17 cellular contexts compared by ENCODE assay signal in genomic region chrX:65718538-65718937, GRCh38. TPM values are rescaled to one million over a fixed set of nuclear protein-coding genes. Genes with fewer than 3 reads are reported as not detected.
DNase-seq lines count a peak whose midpoint lies in the region; ATAC-seq and TF ChIP-seq lines count a peak whose summit lies in the region.
"Had no signal": no experiment of that assay in that cellular context is flagged by ENCODE, and none has a peak within 500 bp of the region (broad histone marks: within the 10 kb centered on the region; RNA-seq: fewer than 3 reads in every experiment).

No MANE protein-coding gene starts in this region.

- POLR2A ChIA-PET in CD4-positive, alpha-beta memory T cell (lab: Charles Lee; ENCODE audit: partially characterized antibody) = interaction anchor here (1.2 to 1.5 kb wide), 2 partner anchors 15 to 21 kb away, joined by 3 read pairs; no protein-coding TSS in a partner anchor

- H3K9me3 ChIP-seq in CD4-positive, alpha-beta memory T cell (ENCODE audit: control insufficient read depth in 1 of 2, low read length in 2 of 2) = no peaks in the 10 kb centered on the region
- H3K9me3 ChIP-seq: Peyer's patch had no signal

- H3K27me3 Mint-ChIP-seq in activated T-cell treated with anti-CD3 and anti-CD28 coated beads, Interleukin-2, amount 50 U/mL, for 24 hours = peaks cover 26% of the 10 kb centered on the region
- no peaks in the 10 kb centered on the region for H3K27me3 Mint-ChIP-seq in activated T-cell treated with anti-CD3 and anti-CD28 coated beads, Interleukin-2, amount 50 U/mL, for 4 hours (ENCODE audit: low read depth)
- no peaks in the 10 kb centered on the region for H3K27me3 Mint-ChIP-seq in CD4-positive, alpha-beta memory T cell
- no peaks in the 10 kb centered on the region for H3K27me3 Mint-ChIP-seq in activated naive CD8-positive, alpha-beta T cell
- H3K27me3 Mint-ChIP-seq in naive B cell (no peaks in the 10 kb centered on the region), osteocyte (ENCODE audit: unreplicated experiment) (no peaks in the 10 kb centered on the region)

- H3K36me3 ChIP-seq in CD4-positive, alpha-beta memory T cell (ENCODE audit: insufficient read depth, low read length) = peaks cover 24% of the 10 kb centered on the region
- H3K36me3 ChIP-seq: Peyer's patch had no signal

- WGBS in lower leg skin, 2 donors = 80 to 95% methylated on average over 4 of the region's 4 CpGs

- no peaks in the 10 kb centered on the region for H3K9me3 Mint-ChIP-seq in activated T-cell treated with anti-CD3 and anti-CD28 coated beads, Interleukin-2, amount 50 U/mL, for 24 hours
- no peaks in the 10 kb centered on the region for H3K9me3 Mint-ChIP-seq in activated T-cell treated with anti-CD3 and anti-CD28 coated beads, Interleukin-2, amount 50 U/mL, for 4 hours
- no peaks in the 10 kb centered on the region for H3K9me3 Mint-ChIP-seq in CD4-positive, alpha-beta memory T cell
- no peaks in the 10 kb centered on the region for H3K9me3 Mint-ChIP-seq in activated naive CD8-positive, alpha-beta T cell (ENCODE audit: low read depth)
- no peaks in the 10 kb centered on the region for H3K9me3 Mint-ChIP-seq in naive B cell
- peaks cover 8% of the 10 kb centered on the region for H3K9me3 Mint-ChIP-seq in osteocyte (ENCODE audit: unreplicated experiment)

- intact Hi-C loops in CD4-positive, alpha-beta memory T cell (cut with micrococcal nuclease) = no loop called here
- intact Hi-C loops in lower leg skin (cut with DNase I; ENCODE audit: low total_unique reads) = no loop called here

- peak overlapping the region; percentile 65 for H3K27ac Mint-ChIP-seq in activated T-cell treated with anti-CD3 and anti-CD28 coated beads, Interleukin-2, amount 50 U/mL, for 24 hours
- H3K27ac Mint-ChIP-seq in CD4-positive, alpha-beta memory T cell = peak overlapping the region in 6 of 7 donors; percentile 14 to 94 (median 72)
- peak overlapping the region; percentile 86 for H3K27ac Mint-ChIP-seq in activated naive CD8-positive, alpha-beta T cell
- H3K27ac Mint-ChIP-seq in naive B cell (peak overlapping the region in 4 of 6 donors; percentile 29 to 86 (median 56)), osteocyte (ENCODE audit: unreplicated experiment) (no peak overlapping the region)

- H3K4me3 Mint-ChIP-seq in activated T-cell treated with anti-CD3 and anti-CD28 coated beads, Interleukin-2, amount 50 U/mL, for 24 hours = no peak overlapping the region
- H3K4me3 Mint-ChIP-seq in activated T-cell treated with anti-CD3 and anti-CD28 coated beads, Interleukin-2, amount 50 U/mL, for 4 hours = no peak overlapping the region
- H3K4me3 Mint-ChIP-seq in CD4-positive, alpha-beta memory T cell = no peak overlapping the region
- H3K4me3 Mint-ChIP-seq in activated naive CD8-positive, alpha-beta T cell = no peak overlapping the region
- H3K4me3 Mint-ChIP-seq in naive B cell (no peak overlapping the region), osteocyte (ENCODE audit: unreplicated experiment) (no peak overlapping the region)

- no peak overlapping the region for H3K27ac ChIP-seq in CD4-positive, alpha-beta memory T cell (ENCODE audit: low read depth, low read length)
- H3K27ac ChIP-seq: C4-2B, KMS-11, Peyer's patch had no signal

- TF ChIP-seq POLR2A in lower leg skin (IDR thresholded peaks at IDR 0.05) = no peak

- peaks cover 78% of the 10 kb centered on the region for H3K36me3 Mint-ChIP-seq in activated T-cell treated with anti-CD3 and anti-CD28 coated beads, Interleukin-2, amount 50 U/mL, for 24 hours (ENCODE audit: low read depth)
- H3K36me3 Mint-ChIP-seq in activated T-cell treated with anti-CD3 and anti-CD28 coated beads, Interleukin-2, amount 50 U/mL, for 4 hours (ENCODE audit: insufficient read depth) = peaks cover 30% of the 10 kb centered on the region
- peaks cover 49 to 75% of the 10 kb centered on the region in 2 donors for H3K36me3 Mint-ChIP-seq in CD4-positive, alpha-beta memory T cell
- H3K36me3 Mint-ChIP-seq in activated naive CD8-positive, alpha-beta T cell = peaks cover 14% of the 10 kb centered on the region
- H3K36me3 Mint-ChIP-seq in naive B cell (peaks cover 12 to 34% of the 10 kb centered on the region in 2 donors), osteocyte (ENCODE audit: unreplicated experiment) (peaks cover 8% of the 10 kb centered on the region)

- H3K4me1 Mint-ChIP-seq in activated T-cell treated with anti-CD3 and anti-CD28 coated beads, Interleukin-2, amount 50 U/mL, for 24 hours (ENCODE audit: low read depth) = peaks cover 93% of the 10 kb centered on the region
- peaks cover 90% of the 10 kb centered on the region for H3K4me1 Mint-ChIP-seq in activated T-cell treated with anti-CD3 and anti-CD28 coated beads, Interleukin-2, amount 50 U/mL, for 4 hours (ENCODE audit: low read depth)
- peaks cover 65 to 99% (median 82%) of the 10 kb centered on the region in 4 donors for H3K4me1 Mint-ChIP-seq in CD4-positive, alpha-beta memory T cell
- H3K4me1 Mint-ChIP-seq in activated naive CD8-positive, alpha-beta T cell (ENCODE audit: low read depth) = peaks cover 94% of the 10 kb centered on the region
- H3K4me1 Mint-ChIP-seq in naive B cell = peaks cover 50 to 93% (median 69%) of the 10 kb centered on the region in 3 donors
- H3K4me1 Mint-ChIP-seq in osteocyte (ENCODE audit: unreplicated experiment) = peaks cover 10% of the 10 kb centered on the region

- no peaks in the 10 kb centered on the region for H3K27me3 ChIP-seq in CD4-positive, alpha-beta memory T cell (ENCODE audit: insufficient read depth, low read length)
- H3K27me3 ChIP-seq: Peyer's patch had no signal

- H3K4me3 ChIP-seq in CD4-positive, alpha-beta memory T cell (ENCODE audit: low read length in 2 of 2) = no peak overlapping the region
- no peak overlapping the region for H3K4me3 ChIP-seq in lower leg skin (ENCODE audit: low read depth, poor library complexity, severe bottlenecking)
- H3K4me3 ChIP-seq: Peyer's patch had no signal

- TF ChIP-seq CTCF in osteocyte (IDR thresholded peaks at IDR 0.05) (no peak), lower leg skin (IDR thresholded peaks at IDR 0.05) (no peak)

- no peak for DNase-seq in activated T-cell treated with anti-CD3 and anti-CD28 coated beads, Interleukin-2, amount 50 U/mL, for 24 hours
- DNase-seq in activated T-cell treated with anti-CD3 and anti-CD28 coated beads, Interleukin-2, amount 50 U/mL, for 4 hours = no peak
- DNase-seq in CD4-positive, alpha-beta memory T cell = no peak
- DNase-seq in naive B cell (no peak), osteocyte (ENCODE audit: extremely low spot score, unreplicated experiment) (no peak), lower leg skin (ENCODE audit: low spot score in 2 of 2) (no peak)
- DNase-seq: COR-L47, DMS 273 treated with DMSO at 0.1 percent for 48 hours, DND-41, H7, MV-4-11, NCI-H1694 treated with DMSO at 0.1 percent for 48 hours, Peyer's patch had no signal

- peaks cover 99% of the 10 kb centered on the region for H3K4me1 ChIP-seq in CD4-positive, alpha-beta memory T cell (ENCODE audit: insufficient read depth, low read length)
- H3K4me1 ChIP-seq: Peyer's patch had no signal

- ATAC-seq in activated T-cell treated with anti-CD3 and anti-CD28 coated beads, Interleukin-2, amount 50 U/mL, for 4 hours = no peak
- ATAC-seq in naive B cell (ENCODE audit: low read depth in 2 of 2) = no peak
- ATAC-seq in HG03045 (IDR thresholded peaks at IDR 0.05; ENCODE audit: unreplicated experiment) = no peak

- CTCF ChIA-PET in CD4-positive, alpha-beta memory T cell (lab: Charles Lee; ENCODE audit: partially characterized antibody) = interaction anchor here (1.1 kb wide), 1 partner anchor 50 kb away, joined by 3 read pairs; no protein-coding TSS in a partner anchor

RNA-seq across cellular contexts. Expression of gene MSN, which starts 51.1 kb away (rescaled TPM):
- 100 to 1,000 TPM; 403 to 452 (median 429) TPM for total RNA-seq in activated T-cell treated with anti-CD3 and anti-CD28 coated beads, Interleukin-2, amount 50 U/mL, for 4 hours
- 100 to 1,000 TPM; 334 to 343 TPM for total RNA-seq in CD4-positive, alpha-beta memory T cell
- polyA plus RNA-seq in CD4-positive, alpha-beta memory T cell = 100 to 1,000 TPM; 594 to 669 TPM
- polyA plus RNA-seq in naive B cell (ENCODE audit: low read depth in 6 of 6) = 100 to 1,000 TPM; 494 to 728 (median 559) TPM
- total RNA-seq in osteocyte (236 and 241 TPM in 2 replicates), lower leg skin (100 to 1,000 TPM; 108 to 180 (median 120) TPM)
